Comparison of ENCODE assay signal across 8 cellular contexts in genomic region chr5:158979749-158980521, GRCh38.
DNase-seq lines count a peak whose midpoint lies in the region; ATAC-seq, FAIRE-seq and TF ChIP-seq lines count a peak whose summit lies in the region.

No MANE protein-coding gene starts in this region.

- no peaks in the 10 kb centered on the region for H3K27me3 ChIP-seq in AG04450 (ENCODE audit: control insufficient read depth, insufficient read depth, low read length)

- H3K27ac ChIP-seq in AG04450 (ENCODE audit: low read depth, low read length) = no peak overlapping the region

- TF ChIP-seq CTCF in AG04450 (IDR thresholded peaks at IDR 0.05; ENCODE audit: low read depth, low read length) = no peak

- H3K36me3 Mint-ChIP-seq in stimulated activated effector memory CD8-positive, alpha-beta T cell treated with anti-CD3 and anti-CD28 coated beads, Interleukin-12 subunit alpha, Interleukin-12 subunit beta, amount 100 ng/mL, for 72 hours = no peaks in the 10 kb centered on the region

- no peak for ATAC-seq in stimulated activated effector memory CD8-positive, alpha-beta T cell treated with anti-CD3 and anti-CD28 coated beads, Interleukin-12 subunit alpha, Interleukin-12 subunit beta, amount 100 ng/mL, for 72 hours

- H3K9me3 Mint-ChIP-seq in stimulated activated effector memory CD8-positive, alpha-beta T cell treated with anti-CD3 and anti-CD28 coated beads, Interleukin-12 subunit alpha, Interleukin-12 subunit beta, amount 100 ng/mL, for 72 hours = no peaks in the 10 kb centered on the region

- H3K4me1 Mint-ChIP-seq in stimulated activated effector memory CD8-positive, alpha-beta T cell treated with anti-CD3 and anti-CD28 coated beads, Interleukin-12 subunit alpha, Interleukin-12 subunit beta, amount 100 ng/mL, for 72 hours = no peaks in the 10 kb centered on the region

- H3K9me3 ChIP-seq in AG04450 (ENCODE audit: control insufficient read depth, insufficient read depth, low read length) = no peaks in the 10 kb centered on the region

- DNase-seq in AG04450 (ENCODE audit: low read depth, low spot score) (no peak), NCI-H2081 treated with DMSO at 0.1 percent for 48 hours (lab: John Stamatoyannopoulos, UW) (peak; percentile 17), myocyte (ENCODE audit: low read depth) (peak; percentile 67), islet precursor cell (no peak), NCI-H2196 (lab: John Stamatoyannopoulos, UW; ENCODE audit: unreplicated experiment) (no peak)
- no peak for DNase-seq in stimulated activated effector memory CD8-positive, alpha-beta T cell treated with anti-CD3 and anti-CD28 coated beads, Interleukin-12 subunit alpha, Interleukin-12 subunit beta, amount 100 ng/mL, for 72 hours (ENCODE audit: low spot score in 2 of 2)
- DNase-seq in activated effector memory CD4-positive, alpha-beta T cell treated with anti-CD3 and anti-CD28 coated beads, Interleukin-2, amount 50 U/mL, for 16 hours = no peak

- CTCF ChIA-PET in AG04450 (lab: Charles Lee) = no interaction called here

- H3K4me3 ChIP-seq in AG04450 (ENCODE audit: low read depth, low read length) = peak overlapping the region; percentile 33

- peak; percentile 35 for FAIRE-seq in endometrium (lab: Jason Lieb, UNC)

- POLR2A ChIA-PET in AG04450 (lab: Yijun Ruan, JAX) = no interaction called here

- H3K27ac Mint-ChIP-seq in stimulated activated effector memory CD8-positive, alpha-beta T cell treated with anti-CD3 and anti-CD28 coated beads, Interleukin-12 subunit alpha, Interleukin-12 subunit beta, amount 100 ng/mL, for 72 hours = no peak overlapping the region

- H3K4me3 Mint-ChIP-seq in stimulated activated effector memory CD8-positive, alpha-beta T cell treated with anti-CD3 and anti-CD28 coated beads, Interleukin-12 subunit alpha, Interleukin-12 subunit beta, amount 100 ng/mL, for 72 hours = no peak overlapping the region

Comparison
In these comparisons a context has a peak if more than half of its experiments do, and no peak if none do; other contexts are left out.
1. DNase-seq: peak in NCI-H2081 treated with DMSO at 0.1 percent for 48 hours (single experiment) and myocyte (single experiment); none in AG04450 (single experiment), stimulated activated effector memory CD8-positive, alpha-beta T cell treated with anti-CD3 and anti-CD28 coated beads, Interleukin-12 subunit alpha, Interleukin-12 subunit beta, amount 100 ng/mL, for 72 hours (0 of 2), islet precursor cell (single experiment), NCI-H2196 (single experiment) and activated effector memory CD4-positive, alpha-beta T cell treated with anti-CD3 and anti-CD28 coated beads, Interleukin-2, amount 50 U/mL, for 16 hours (single experiment).